15 cellular contexts compared by ENCODE assay signal in the genomic region with DNA sequence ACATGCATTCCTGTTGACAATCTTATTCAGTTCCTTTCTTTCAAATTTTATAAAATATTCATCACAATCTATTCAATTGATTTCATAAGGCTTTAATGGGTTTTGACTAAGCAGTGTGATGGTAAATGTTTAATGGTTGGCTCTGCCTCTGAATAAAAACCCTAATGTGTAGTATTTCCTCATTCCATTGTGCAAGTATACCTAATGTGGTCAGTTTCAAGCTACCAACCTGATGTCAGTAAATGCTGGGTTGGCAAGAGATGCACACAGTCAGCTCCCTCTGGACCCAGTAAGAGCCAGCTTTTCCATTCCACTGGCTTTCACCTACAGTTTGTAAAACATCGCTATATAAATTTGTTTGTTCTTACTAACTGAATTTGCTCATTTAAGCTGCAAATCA.
DNase-seq lines count a peak whose midpoint lies in the region; ATAC-seq lines count a peak whose summit lies in the region.
"Had no signal": no experiment of that assay in that cellular context is flagged by ENCODE, and none has a peak within 500 bp of the region (broad histone marks: within the 10 kb centered on the region; RNA-seq: fewer than 3 reads in every experiment).

No MANE protein-coding gene starts in this region.

- ATAC-seq in GM21619 (IDR thresholded peaks at IDR 0.05; ENCODE audit: unreplicated experiment) = no peak

- in situ Hi-C loops in ACHN (cut with HindIII; ENCODE audit: low pct_ligation_motif_present, low pct_unique_long_range_greater_than_20kb, low sequenced_read_pairs) = no loop called here

- DNase-seq in ACHN (peak; percentile 46), HK-2 (ENCODE audit: unreplicated experiment) (peak; percentile 1), amniotic epithelial cell (ENCODE audit: low read depth) (peak; percentile 13), kidney tubule cell (ENCODE audit: low spot score) (peak; percentile 89), NCI-H2081 treated with DMSO at 0.1 percent for 48 hours (lab: John Stamatoyannopoulos, UW) (no peak), kidney glomerular epithelial cell (lab: John Stamatoyannopoulos, UW) (no peak)
- DNase-seq in stimulated activated CD4-positive, alpha-beta T cell treated with anti-CD3 and anti-CD28 coated beads, Interleukin-2, amount 100 ng/mL, for 24 hours = no peak
- DNase-seq: CD8-positive, alpha-beta memory T cell; GF-D8; Kasumi-1; NCI-H1930; NCI-H2171; NCI-H446 treated with DMSO at 0.1 percent for 48 hours; OCI-M1 had no signal

Comparison
In these comparisons a context has a peak if more than half of its experiments do, and no peak if none do; other contexts are left out.
1. DNase-seq: peak in ACHN (single experiment), HK-2 (single experiment), amniotic epithelial cell (single experiment) and kidney tubule cell (single experiment); none in NCI-H2081 treated with DMSO at 0.1 percent for 48 hours (single experiment), kidney glomerular epithelial cell (single experiment) and stimulated activated CD4-positive, alpha-beta T cell treated with anti-CD3 and anti-CD28 coated beads, Interleukin-2, amount 100 ng/mL, for 24 hours (0 of 2).